Comparison of ENCODE assay signal across 8 cellular contexts in the genomic region with DNA sequence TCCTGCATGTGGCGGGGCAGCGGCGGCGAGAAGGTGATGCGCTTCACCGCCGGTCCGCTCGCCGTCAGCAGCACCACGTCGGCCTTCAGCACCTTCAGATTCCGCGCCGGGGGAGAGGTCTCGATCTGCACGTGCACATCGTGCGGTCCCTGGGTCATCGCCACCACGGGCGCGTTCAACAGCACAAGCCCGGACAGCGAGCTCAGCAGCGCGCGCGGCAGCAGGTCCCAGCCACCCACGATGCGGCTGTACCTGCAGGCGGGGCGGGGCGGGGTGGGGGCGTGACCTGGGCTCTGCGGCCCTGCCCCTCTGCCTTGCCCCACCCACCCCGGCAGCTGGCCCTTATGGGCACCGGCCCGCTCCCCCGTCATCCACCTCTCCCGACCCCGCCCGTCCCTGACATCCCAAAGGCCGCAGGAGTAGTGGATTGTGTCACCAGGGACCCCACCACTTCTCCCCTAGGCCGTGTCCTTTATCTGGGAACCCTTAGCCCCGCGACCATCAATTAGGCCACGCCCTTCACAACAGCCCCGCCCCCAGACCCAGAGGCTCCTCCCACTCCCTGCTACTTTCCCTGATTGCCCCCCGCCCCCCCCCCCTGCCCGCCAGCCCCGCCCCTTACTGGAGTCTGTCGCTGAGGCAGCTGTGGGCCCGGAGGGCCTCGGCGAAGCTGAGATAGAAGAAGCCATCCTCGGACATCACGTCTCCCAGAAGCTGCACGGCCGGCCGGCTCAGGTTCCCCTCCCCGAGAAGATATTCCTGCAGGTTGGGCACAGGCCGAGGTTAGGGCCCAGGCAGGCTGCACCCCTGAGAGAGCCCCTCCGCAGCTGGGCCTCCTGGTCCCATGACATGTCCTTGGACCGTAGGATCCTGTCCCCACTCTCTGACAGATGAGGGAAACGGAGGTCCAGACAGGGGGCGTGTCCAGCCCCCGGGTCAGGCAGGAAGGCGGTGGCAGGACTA. TPM values are rescaled to one million over a fixed set of nuclear protein-coding genes. Genes with fewer than 3 reads are reported as not detected.
DNase-seq lines count a peak whose midpoint lies in the region; ATAC-seq and TF ChIP-seq lines count a peak whose summit lies in the region.

No MANE protein-coding gene starts in this region.

- peak overlapping the region; percentile 87 for H3K4me2 ChIP-seq in OCI-LY7 (ENCODE audit: low read length)

- no peak for TF ChIP-seq CTCF in GM12864 (IDR thresholded peaks at IDR 0.05; ENCODE audit: low read depth, low read length, missing control alignments)
- peak; percentile 39; the same call in 1 of the 2 replicates for TF ChIP-seq CTCF in OCI-LY7 (conservative IDR thresholded peaks at IDR 0.05; ENCODE audit: low read length)

- DNase-seq in GM12864 (ENCODE audit: low read depth), result no peak
- DNase-seq in OCI-LY7 (ENCODE audit: low spot score), result peak; percentile 77
- peak; percentile 53 for DNase-seq in activated gamma-delta T cell treated with anti-CD3 and anti-CD28 coated beads, Interleukin-2, amount 50 U/mL, for 16 hours (ENCODE audit: low read depth)
- peak; percentile 74 for DNase-seq in stimulated activated CD4-positive, alpha-beta T cell treated with anti-CD3 and anti-CD28 coated beads, Interleukin-4, amount 100 ng/mL, for 1 hour
- no peak for DNase-seq in NOMO-1 treated with dmso at 0.1 percent for 144 hours (lab: John Stamatoyannopoulos, UW; ENCODE audit: unreplicated experiment)

- peak overlapping the region; percentile 5; the same call in 1 of the 2 replicates for H2AFZ ChIP-seq in OCI-LY7 (ENCODE audit: low read length)

- no peaks in the 10 kb centered on the region for H4K20me1 ChIP-seq in OCI-LY7 (ENCODE audit: insufficient read depth, low read length)

- CTCF ChIA-PET in OCI-LY7 (lab: Charles Lee; ENCODE audit: unreplicated experiment), result no interaction called here

- no peak overlapping the region for H3K9ac ChIP-seq in iPS-15b (ENCODE audit: low read depth, low read length)

- no peaks in the 10 kb centered on the region for H3K79me2 ChIP-seq in OCI-LY7 (ENCODE audit: insufficient read depth, low read depth, low read length)

- H3K9me2 ChIP-seq in OCI-LY7 (ENCODE audit: insufficient read depth, low read length), result no peaks in the 10 kb centered on the region

- peaks cover 2% of the 10 kb centered on the region for H3K27me3 ChIP-seq in iPS-15b (ENCODE audit: control insufficient read depth, insufficient read depth, low read length)

- H3K27ac ChIP-seq in OCI-LY7 (ENCODE audit: low read depth, low read length, poor library complexity, severe bottlenecking), result no peak overlapping the region

- H3K36me3 ChIP-seq in OCI-LY7 (ENCODE audit: insufficient read depth, low read length) (no peaks in the 10 kb centered on the region), iPS-15b (ENCODE audit: control insufficient read depth, insufficient read depth, low read length) (peaks cover 9% of the 10 kb centered on the region)

- POLR2A ChIA-PET in OCI-LY7 (lab: Charles Lee), result no interaction called here

- intact Hi-C loops in OCI-LY7 (cut with micrococcal nuclease; ENCODE audit: unreplicated experiment), result no loop called here

- ATAC-seq in GM19023 (IDR thresholded peaks at IDR 0.05; ENCODE audit: unreplicated experiment) (no peak), HG02884 (IDR thresholded peaks at IDR 0.05; ENCODE audit: unreplicated experiment) (no peak)

- H3K4me1 ChIP-seq in OCI-LY7 (ENCODE audit: insufficient read depth, low read length, poor library complexity, severe bottlenecking) (peaks cover 5% of the 10 kb centered on the region), iPS-15b (ENCODE audit: control insufficient read depth, insufficient read depth, low read length) (no peaks in the 10 kb centered on the region)

- H3K9me3 ChIP-seq in OCI-LY7 (ENCODE audit: low read length), result no peaks in the 10 kb centered on the region
- H3K9me3 ChIP-seq in iPS-15b (ENCODE audit: control insufficient read depth, insufficient read depth, low read length), result no peaks in the 10 kb centered on the region

- H3K4me3 ChIP-seq in GM12864 (ENCODE audit: low read depth, low read length), result peak overlapping the region; percentile 36
- peak overlapping the region; percentile 60 for H3K4me3 ChIP-seq in OCI-LY7 (ENCODE audit: low read depth, low read length, poor library complexity, severe bottlenecking)
- H3K4me3 ChIP-seq in iPS-15b (ENCODE audit: low read depth, low read length), result peak overlapping the region; percentile 65

- no TSS peak for BruUV-seq in OCI-LY7 (replicated peaks; lab: Mats Ljungman, UMichigan)

RNA-seq across cellular contexts. Expression of a gene that starts 6.1 kb away (rescaled TPM):
- 0.25 and 0.39 TPM in 2 replicates for total RNA-seq in OCI-LY7 (2014; rRNA removed; shearing (Covaris generic))
- total RNA-seq in OCI-LY7 (2022), result 1.7 and 1.8 TPM in 2 replicates

RNA-seq across cellular contexts. Expression of a gene that starts 13.1 kb away (rescaled TPM):
- total RNA-seq in OCI-LY7 (2014; rRNA removed; shearing (Covaris generic)), result 7.9 and 8.0 TPM in 2 replicates
- total RNA-seq in OCI-LY7 (2022), result 24.0 and 31.1 TPM in 2 replicates

RNA-seq across cellular contexts. Expression of a gene that starts 13.5 kb away (rescaled TPM):
- total RNA-seq in OCI-LY7 (2014; rRNA removed; shearing (Covaris generic)), result 7.3 TPM in 2 replicates
- 19.8 and 21.2 TPM in 2 replicates for total RNA-seq in OCI-LY7 (2022)

RNA-seq across cellular contexts. Expression of a gene that starts 23.3 kb away (rescaled TPM):
- total RNA-seq in OCI-LY7 (2014; rRNA removed; shearing (Covaris generic)), result 65.4 and 90.9 TPM in 2 replicates
- total RNA-seq in OCI-LY7 (2022), result 118 and 140 TPM in 2 replicates

RNA-seq across cellular contexts. Expression of a gene that starts 38.4 kb away (rescaled TPM):
- 265 and 268 TPM in 2 replicates for total RNA-seq in OCI-LY7 (2014; rRNA removed; shearing (Covaris generic))
- total RNA-seq in OCI-LY7 (2022), result 527 and 597 TPM in 2 replicates

Comparison
In these comparisons a context has a peak if more than half of its experiments do, and no peak if none do; other contexts are left out.
1. DNase-seq: peak in OCI-LY7 (single experiment), activated gamma-delta T cell treated with anti-CD3 and anti-CD28 coated beads, Interleukin-2, amount 50 U/mL, for 16 hours (single experiment) and stimulated activated CD4-positive, alpha-beta T cell treated with anti-CD3 and anti-CD28 coated beads, Interleukin-4, amount 100 ng/mL, for 1 hour (single experiment); none in GM12864 (single experiment) and NOMO-1 treated with dmso at 0.1 percent for 144 hours (single experiment).
2. Peak in every context shown above with its lines, with median percentiles within 50 percentile points of each other: H3K4me3 ChIP-seq.